Comparison of ENCODE assay signal across 12 cellular contexts in genomic region chr3:182789371-182789770, GRCh38.
DNase-seq lines count a peak whose midpoint lies in the region; ATAC-seq and TF ChIP-seq lines count a peak whose summit lies in the region.
"Had no signal": no experiment of that assay in that cellular context is flagged by ENCODE, and none has a peak within 500 bp of the region (broad histone marks: within the 10 kb centered on the region; RNA-seq: fewer than 3 reads in every experiment).

No MANE protein-coding gene starts in this region.

- ATAC-seq in HG03457 (IDR thresholded peaks at IDR 0.05; ENCODE audit: unreplicated experiment) = peak; percentile 20
- ATAC-seq: CD8-positive, alpha-beta T cell had no signal

- DNase-seq in GF-D8 (lab: John Stamatoyannopoulos, UW) (peak; percentile 17), GM20000 (ENCODE audit: low spot score) (peak; percentile 11), cardiac fibroblast (ENCODE audit: low read depth in 2 of 2) (peak; percentile 17 to 45), NK-92 (lab: John Stamatoyannopoulos, UW; ENCODE audit: unreplicated experiment) (no peak), DMS153 treated with DMSO at 0.1 percent for 48 hours (lab: John Stamatoyannopoulos, UW; ENCODE audit: unreplicated experiment) (no peak), NCI-H2081 treated with DMSO at 0.1 percent for 48 hours (lab: John Stamatoyannopoulos, UW) (no peak), hepatic stellate cell (ENCODE audit: low spot score) (no peak)
- DNase-seq: activated T-cell treated with anti-CD3 and anti-CD28 coated beads, Interleukin-2, amount 50 U/mL, for 24 hours; CD8-positive, alpha-beta T cell; hippocampal formation; stimulated activated CD4-positive, alpha-beta T cell treated with anti-CD3 and anti-CD28 coated beads, Interleukin-2, amount 100 ng/mL, for 24 hours had no signal

- H3K4me3 ChIP-seq in cardiac fibroblast (replicated peaks in 1 of 2; ENCODE audit: low read depth in 2 of 2, low read length in 2 of 2) = no peak overlapping the region

- TF ChIP-seq CTCF in GM20000 (IDR thresholded peaks at IDR 0.05; ENCODE audit: extremely low read depth, missing control alignments) = no peak
- TF ChIP-seq CTCF in cardiac fibroblast (IDR thresholded peaks at IDR 0.05; ENCODE audit: low read depth, low read length) = no peak

Comparison
In these comparisons a context has a peak if more than half of its experiments do, and no peak if none do; other contexts are left out.
1. DNase-seq: peak in GF-D8 (single experiment), GM20000 (single experiment) and cardiac fibroblast (2 of 2); none in NK-92 (single experiment), DMS153 treated with DMSO at 0.1 percent for 48 hours (single experiment), NCI-H2081 treated with DMSO at 0.1 percent for 48 hours (single experiment) and hepatic stellate cell (single experiment).